ENCODE assay signal across 11 cellular contexts in the genomic region with DNA sequence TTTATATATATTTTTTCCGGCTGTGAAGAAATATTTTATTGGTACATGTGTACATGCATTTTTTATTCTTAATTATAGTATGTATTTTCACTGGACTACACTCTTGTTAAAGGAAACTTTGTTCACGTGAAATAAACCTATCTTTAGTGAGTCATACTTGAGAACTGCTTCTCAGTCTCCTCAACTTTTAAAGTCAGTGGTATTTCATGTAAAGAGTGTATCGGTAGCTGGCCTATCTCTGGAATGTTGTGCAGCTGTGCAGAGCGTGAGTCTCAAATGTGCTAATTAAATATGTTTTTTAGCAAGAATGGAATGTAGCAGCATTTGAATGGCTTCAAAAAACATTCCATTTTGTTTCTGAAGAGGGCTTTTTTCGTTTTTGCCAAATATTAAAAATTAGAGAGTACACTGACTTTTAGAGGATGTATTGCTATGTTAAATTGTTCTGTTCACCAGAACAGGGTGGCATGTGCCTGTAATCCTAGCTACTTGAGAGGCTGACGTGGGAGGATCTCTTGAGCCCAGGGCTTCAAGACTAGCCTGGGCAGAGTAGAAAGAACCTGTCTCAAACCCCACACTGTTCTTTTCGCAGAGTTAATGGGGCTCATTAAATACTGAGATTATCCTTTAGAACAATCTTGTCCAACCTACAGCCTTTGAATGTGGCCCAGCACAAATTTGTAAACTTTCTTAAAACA. TPM values are rescaled to one million over a fixed set of nuclear protein-coding genes. Genes with fewer than 3 reads are reported as not detected.
DNase-seq lines count a peak whose midpoint lies in the region; ATAC-seq and TF ChIP-seq lines count a peak whose summit lies in the region.
"Had no signal": no experiment of that assay in that cellular context is flagged by ENCODE, and none has a peak within 500 bp of the region (broad histone marks: within the 10 kb centered on the region; RNA-seq: fewer than 3 reads in every experiment).

No MANE protein-coding gene starts in this region.

- H3K4me3 Mint-ChIP-seq in HFFc6 = peak overlapping the region; percentile 36
- H3K4me3 Mint-ChIP-seq: naive thymus-derived CD8-positive, alpha-beta T cell had no signal

- in situ Hi-C loops in astrocyte of the spinal cord (cut with HindIII; ENCODE audit: low sequenced_read_pairs) = no loop called here

- WGBS in testis, 2 donors = 34 to 49% methylated on average over 7 of the region's 7 CpGs

- ATAC-seq in GM18867 (IDR thresholded peaks at IDR 0.05; ENCODE audit: unreplicated experiment) (no peak), GM19328 (IDR thresholded peaks at IDR 0.05; ENCODE audit: unreplicated experiment) (no peak), GM18861 (IDR thresholded peaks at IDR 0.05; ENCODE audit: unreplicated experiment) (no peak)
- ATAC-seq: naive thymus-derived CD8-positive, alpha-beta T cell had no signal

- no peaks in the 10 kb centered on the region for H3K27me3 Mint-ChIP-seq in HFFc6 (ENCODE audit: insufficient read depth)

- no peak overlapping the region for H3K4me3 ChIP-seq in astrocyte of the spinal cord (ENCODE audit: low read depth, low read length)
- no peak overlapping the region for H3K4me3 ChIP-seq in testis

- peaks cover 53% of the 10 kb centered on the region for H3K4me1 ChIP-seq in testis

- TF ChIP-seq POLR2A in testis (IDR thresholded peaks at IDR 0.05) = no peak

- no peaks in the 10 kb centered on the region; the same call in 1 of the 2 replicates for H3K36me3 Mint-ChIP-seq in HFFc6 (ENCODE audit: low read depth)
- H3K36me3 Mint-ChIP-seq: naive thymus-derived CD8-positive, alpha-beta T cell had no signal

- TF ChIP-seq CTCF in HFFc6 (IDR thresholded peaks at IDR 0.05) = no peak
- no peak for TF ChIP-seq CTCF in astrocyte of the spinal cord (IDR thresholded peaks at IDR 0.05; ENCODE audit: low read depth, low read length)
- TF ChIP-seq CTCF in testis (IDR thresholded peaks at IDR 0.05) = no peak

- H3K4me1 Mint-ChIP-seq in HFFc6 (ENCODE audit: low read depth) = peaks cover 75% of the 10 kb centered on the region

- peak overlapping the region; percentile 70 to 83 for H3K27ac ChIP-seq in testis

- no peaks in the 10 kb centered on the region for H3K27me3 ChIP-seq in testis

- H3K27ac Mint-ChIP-seq in HFFc6 = peak overlapping the region; percentile 61

- H3K9me3 ChIP-seq in testis = no peaks in the 10 kb centered on the region

- no peaks in the 10 kb centered on the region for H3K9me3 Mint-ChIP-seq in HFFc6
- H3K9me3 Mint-ChIP-seq: naive thymus-derived CD8-positive, alpha-beta T cell had no signal

- intact Hi-C loops in testis (cut with DNase I; ENCODE audit: low total_unique reads) = no loop called here

- DNase-seq in HFFc6 = peak; percentile 26
- DNase-seq in astrocyte of the spinal cord (ENCODE audit: low read depth, low spot score) = peak; percentile 61
- DNase-seq in islet precursor cell = peak; percentile 64
- DNase-seq in testis = no peak
- DNase-seq in amniotic stem cell (lab: John Stamatoyannopoulos, UW) = no peak
- DNase-seq: activated T-cell treated with anti-CD3 and anti-CD28 coated beads for 4 hours; naive thymus-derived CD8-positive, alpha-beta T cell; NCI-H1417 had no signal

- H3K36me3 ChIP-seq in testis (ENCODE audit: low read depth, missing control alignments) = no peaks in the 10 kb centered on the region

RNA-seq across cellular contexts. Expression of a gene that starts 14.3 kb away (rescaled TPM):
- 100 to 1,000 TPM; 128 to 169 (median 159) TPM for total RNA-seq in HFFc6 (2021; fragmentation: NEBNext Ultra II Directional; extraction: Animal tissue kit (Norgen Biotek cat#: 25700))
- total RNA-seq in testis = 100 to 1,000 TPM; 278 to 366 TPM
- 143 TPM for polyA plus RNA-seq in testis (ENCODE audit: insufficient read depth, low read depth, low replicate concordance)

Comparison
In these comparisons a context has a peak if more than half of its experiments do, and no peak if none do; other contexts are left out.
1. DNase-seq: peak in HFFc6 (single experiment), astrocyte of the spinal cord (single experiment) and islet precursor cell (single experiment); none in testis (single experiment) and amniotic stem cell (single experiment).